ENCODE assay signal across 1 cellular context in the genomic region with DNA sequence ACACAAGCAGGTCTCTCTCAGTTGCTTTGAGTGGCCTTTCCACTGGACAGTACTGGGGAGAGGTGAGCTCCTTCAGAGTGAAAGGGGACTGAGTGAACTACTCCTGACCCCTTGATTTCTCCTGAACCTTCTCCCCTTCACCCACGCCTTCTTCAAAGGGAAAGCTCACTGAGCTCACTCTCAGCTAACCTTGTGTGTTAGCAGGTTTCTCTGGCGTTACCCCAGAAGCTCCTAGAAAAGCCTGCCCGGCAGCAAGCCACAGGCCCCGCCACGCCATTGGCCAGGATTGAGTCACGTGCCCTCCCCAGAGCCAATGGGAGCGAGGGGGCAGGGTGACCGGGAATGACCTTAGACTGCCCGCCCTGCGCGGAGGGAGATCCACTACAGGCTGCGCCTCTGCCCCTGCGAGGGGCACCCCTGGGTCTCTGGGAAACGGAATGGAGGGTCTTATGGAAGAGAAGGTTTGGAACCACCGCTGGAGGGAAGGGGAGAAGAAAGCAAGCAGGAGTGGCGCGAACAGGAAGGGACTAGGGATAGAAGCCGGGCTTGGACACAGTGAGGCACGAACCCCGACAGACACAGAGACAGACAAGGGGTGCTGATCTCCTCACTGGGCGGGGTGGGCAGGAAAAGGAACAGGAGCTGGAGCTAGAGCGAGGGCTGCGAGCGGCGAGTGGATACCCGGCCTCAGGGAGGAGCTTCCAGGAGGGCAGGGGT.
TF ChIP-seq lines count a peak whose summit lies in the region.

No MANE protein-coding gene starts in this region.

TF ChIP-seq in SK-N-SH, 30 proteins besides CTCF, POLR2A, EP300 and RAD21 (continued from another document):
- TF ChIP-seq REST (IDR thresholded peaks at IDR 0.05; ENCODE audit: low read depth, low read length) (0 out of 2 replicates have a peak, but pooled peaks have one; percentile 37), TAF1 (IDR thresholded peaks at IDR 0.05; ENCODE audit: borderline replicate concordance, low read depth, low read length) (peak; percentile 69), JUND (IDR thresholded peaks at IDR 0.05) (no peak), USF2 (IDR thresholded peaks at IDR 0.05; ENCODE audit: borderline replicate concordance, low read depth, low read length) (peak; percentile 91), MXI1 (IDR thresholded peaks at IDR 0.05; ENCODE audit: low read depth, low read length) (peak; percentile 72), CHD2 (IDR thresholded peaks at IDR 0.05; ENCODE audit: low read length, partially characterized antibody) (peak; percentile 85), RCOR1 (IDR thresholded peaks at IDR 0.05; ENCODE audit: low read length) (no peak), RXRA (IDR thresholded peaks at IDR 0.05; ENCODE audit: borderline replicate concordance, low read depth) (peak; percentile 76), EZH2phosphoT487 (IDR thresholded peaks at IDR 0.05; ENCODE audit: borderline replicate concordance, low read depth) (no peak), SIN3A (IDR thresholded peaks at IDR 0.05; ENCODE audit: borderline replicate concordance, low read depth, low read length) (no peak), TCF12 (IDR thresholded peaks at IDR 0.05) (no peak), FOXM1 (IDR thresholded peaks at IDR 0.05; ENCODE audit: low read depth) (no peak)
- TF ChIP-seq, protein P1, sequence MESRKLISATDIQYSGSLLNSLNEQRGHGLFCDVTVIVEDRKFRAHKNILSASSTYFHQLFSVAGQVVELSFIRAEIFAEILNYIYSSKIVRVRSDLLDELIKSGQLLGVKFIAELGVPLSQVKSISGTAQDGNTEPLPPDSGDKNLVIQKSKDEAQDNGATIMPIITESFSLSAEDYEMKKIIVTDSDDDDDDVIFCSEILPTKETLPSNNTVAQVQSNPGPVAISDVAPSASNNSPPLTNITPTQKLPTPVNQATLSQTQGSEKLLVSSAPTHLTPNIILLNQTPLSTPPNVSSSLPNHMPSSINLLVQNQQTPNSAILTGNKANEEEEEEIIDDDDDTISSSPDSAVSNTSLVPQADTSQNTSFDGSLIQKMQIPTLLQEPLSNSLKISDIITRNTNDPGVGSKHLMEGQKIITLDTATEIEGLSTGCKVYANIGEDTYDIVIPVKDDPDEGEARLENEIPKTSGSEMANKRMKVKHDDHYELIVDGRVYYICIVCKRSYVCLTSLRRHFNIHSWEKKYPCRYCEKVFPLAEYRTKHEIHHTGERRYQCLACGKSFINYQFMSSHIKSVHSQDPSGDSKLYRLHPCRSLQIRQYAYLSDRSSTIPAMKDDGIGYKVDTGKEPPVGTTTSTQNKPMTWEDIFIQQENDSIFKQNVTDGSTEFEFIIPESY (IDR thresholded peaks at IDR 0.05; ENCODE audit: borderline replicate concordance, low read depth): no peak
- TF ChIP-seq, protein P2, sequence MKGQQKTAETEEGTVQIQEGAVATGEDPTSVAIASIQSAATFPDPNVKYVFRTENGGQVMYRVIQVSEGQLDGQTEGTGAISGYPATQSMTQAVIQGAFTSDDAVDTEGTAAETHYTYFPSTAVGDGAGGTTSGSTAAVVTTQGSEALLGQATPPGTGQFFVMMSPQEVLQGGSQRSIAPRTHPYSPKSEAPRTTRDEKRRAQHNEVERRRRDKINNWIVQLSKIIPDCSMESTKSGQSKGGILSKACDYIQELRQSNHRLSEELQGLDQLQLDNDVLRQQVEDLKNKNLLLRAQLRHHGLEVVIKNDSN (IDR thresholded peaks at IDR 0.05; ENCODE audit: borderline replicate concordance, low read depth): peak; percentile 99
- TF ChIP-seq, protein P3, sequence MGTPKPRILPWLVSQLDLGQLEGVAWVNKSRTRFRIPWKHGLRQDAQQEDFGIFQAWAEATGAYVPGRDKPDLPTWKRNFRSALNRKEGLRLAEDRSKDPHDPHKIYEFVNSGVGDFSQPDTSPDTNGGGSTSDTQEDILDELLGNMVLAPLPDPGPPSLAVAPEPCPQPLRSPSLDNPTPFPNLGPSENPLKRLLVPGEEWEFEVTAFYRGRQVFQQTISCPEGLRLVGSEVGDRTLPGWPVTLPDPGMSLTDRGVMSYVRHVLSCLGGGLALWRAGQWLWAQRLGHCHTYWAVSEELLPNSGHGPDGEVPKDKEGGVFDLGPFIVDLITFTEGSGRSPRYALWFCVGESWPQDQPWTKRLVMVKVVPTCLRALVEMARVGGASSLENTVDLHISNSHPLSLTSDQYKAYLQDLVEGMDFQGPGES (IDR thresholded peaks at IDR 0.05; ENCODE audit: low read depth, low read length): peak; percentile 87
- TF ChIP-seq, protein P4, sequence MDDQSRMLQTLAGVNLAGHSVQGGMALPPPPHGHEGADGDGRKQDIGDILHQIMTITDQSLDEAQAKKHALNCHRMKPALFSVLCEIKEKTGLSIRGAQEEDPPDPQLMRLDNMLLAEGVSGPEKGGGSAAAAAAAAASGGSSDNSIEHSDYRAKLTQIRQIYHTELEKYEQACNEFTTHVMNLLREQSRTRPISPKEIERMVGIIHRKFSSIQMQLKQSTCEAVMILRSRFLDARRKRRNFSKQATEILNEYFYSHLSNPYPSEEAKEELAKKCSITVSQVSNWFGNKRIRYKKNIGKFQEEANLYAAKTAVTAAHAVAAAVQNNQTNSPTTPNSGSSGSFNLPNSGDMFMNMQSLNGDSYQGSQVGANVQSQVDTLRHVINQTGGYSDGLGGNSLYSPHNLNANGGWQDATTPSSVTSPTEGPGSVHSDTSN (IDR thresholded peaks at IDR 0.05): no peak
- TF ChIP-seq, protein P5, sequence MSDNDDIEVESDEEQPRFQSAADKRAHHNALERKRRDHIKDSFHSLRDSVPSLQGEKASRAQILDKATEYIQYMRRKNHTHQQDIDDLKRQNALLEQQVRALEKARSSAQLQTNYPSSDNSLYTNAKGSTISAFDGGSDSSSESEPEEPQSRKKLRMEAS (IDR thresholded peaks at IDR 0.05; ENCODE audit: low read depth): no peak
